ENCODE assay signal across 1 cellular context in genomic region chr11:119089319-119089718, GRCh38.
TF ChIP-seq lines count a peak whose summit lies in the region.

No MANE protein-coding gene starts in this region.

TF ChIP-seq in HEK293, 187 proteins besides CTCF, POLR2A, EP300 and RAD21 (continued from another document):
- peak; percentile 83 for TF ChIP-seq ZNF398 (tag by site-specific recombination; IDR thresholded peaks at IDR 0.05)
- no peak for TF ChIP-seq ZBTB20 (tag by site-specific recombination; IDR thresholded peaks at IDR 0.05)
- no peak for TF ChIP-seq ZBTB10 (tag by site-specific recombination; IDR thresholded peaks at IDR 0.05)
